27 cellular contexts compared by ENCODE assay signal in genomic region chr15:91126080-91126479, GRCh38. TPM values are rescaled to one million over a fixed set of nuclear protein-coding genes. Genes with fewer than 3 reads are reported as not detected.
A peak's percentile ranks its signal among the peaks of the same experiment; 100 is the strongest.
DNase-seq lines count a peak whose midpoint lies in the region; ATAC-seq, FAIRE-seq and TF ChIP-seq lines count a peak whose summit lies in the region.
"Had no signal": no experiment of that assay in that cellular context is flagged by ENCODE, and none has a peak within 500 bp of the region (broad histone marks: within the 10 kb centered on the region; RNA-seq: fewer than 3 reads in every experiment).

No MANE protein-coding gene starts in this region.

- H3K36me3 ChIP-seq in keratinocyte (ENCODE audit: control insufficient read depth in 2 of 2, extremely low read depth in 1 of 2, insufficient read depth in 2 of 2, low read length in 2 of 2) (no peaks in the 10 kb centered on the region), vagina (no peaks in the 10 kb centered on the region)
- H3K36me3 ChIP-seq: ovary, right atrium auricular region, tibial nerve had no signal

- DNase-seq in DMS53 treated with DMSO at 0.1 percent for 48 hours (lab: John Stamatoyannopoulos, UW; ENCODE audit: unreplicated experiment) (peak; percentile 46), SW480 (ENCODE audit: low spot score) (peak; percentile 13), keratinocyte (ENCODE audit: low read depth, low spot score) (no peak), A172 (ENCODE audit: low spot score) (no peak), vagina (ENCODE audit: extremely low spot score in 2 of 2) (no peak)
- no peak for DNase-seq in activated CD4-positive, CD25-positive, alpha-beta regulatory T cell treated with anti-CD3 and anti-CD28 coated beads, Interleukin-2, amount 50 U/mL, for 72 hours
- DNase-seq: activated CD4-positive, alpha-beta memory T cell treated with anti-CD3 and anti-CD28 coated beads for 36 hours; activated CD4-positive, CD25-positive, alpha-beta regulatory T cell; activated effector memory CD4-positive, alpha-beta T cell treated with Interleukin-2 at 50 U/mL for 16 hours; activated naive CD8-positive, alpha-beta T cell treated with anti-CD3 and anti-CD28 coated beads, Interleukin-2, amount 10 ng/mL, durations not matched to agents 7 days and 5 days; GDM1; HFFc6; left colon; naive thymus-derived CD8-positive, alpha-beta T cell; NCI-H1105; NCI-H2171; NCI-H524 treated with DMSO at 0.1 percent for 48 hours; ovary; stimulated activated CD4-positive, alpha-beta T cell treated with anti-CD3 and anti-CD28 coated beads, Interleukin-4, amount 100 ng/mL, for 24 hours; stimulated activated naive CD8-positive, alpha-beta T cell treated with anti-CD3 and anti-CD28 coated beads, Interleukin-15, Interleukin-2, amounts not matched to agents 100 U/mL and 50 U/mL, for 24 hours had no signal

- no peak overlapping the region for H3K4me2 ChIP-seq in keratinocyte (ENCODE audit: control insufficient read depth, extremely low read depth, insufficient read depth, low read depth, low read length)

- no peaks in the 10 kb centered on the region for H3K9me1 ChIP-seq in keratinocyte (ENCODE audit: control insufficient read depth, extremely low read depth, insufficient read depth, low read length)

- ATAC-seq in GM21786 (IDR thresholded peaks at IDR 0.05; ENCODE audit: unreplicated experiment): peak; percentile 46
- ATAC-seq: left colon; naive thymus-derived CD8-positive, alpha-beta T cell; Right ventricle myocardium inferior; stimulated activated naive CD8-positive, alpha-beta T cell treated with anti-CD3 and anti-CD28 coated beads, Interleukin-15, Interleukin-2, amounts not matched to agents 100 U/mL and 50 U/mL, for 24 hours had no signal

- no peaks in the 10 kb centered on the region for H3K79me2 ChIP-seq in keratinocyte (ENCODE audit: control insufficient read depth, insufficient read depth, low read length)

- H3K9me3 ChIP-seq in keratinocyte (ENCODE audit: control insufficient read depth, low read depth, low read length) (no peaks in the 10 kb centered on the region), vagina (no peaks in the 10 kb centered on the region)
- H3K9me3 ChIP-seq: ovary, right atrium auricular region, tibial nerve had no signal

- TF ChIP-seq CTCF in keratinocyte (optimal IDR thresholded peaks at IDR 0.05 in 1 of 3, IDR thresholded peaks at IDR 0.05 in 1 of 3, conservative IDR thresholded peaks at IDR 0.05 in 1 of 3; ENCODE audit: extremely low read depth in 1 of 3, insufficient read depth in 2 of 3, low read length in 3 of 3): no peak
- TF ChIP-seq CTCF in vagina (IDR thresholded peaks at IDR 0.05): no peak

- H3K4me1 ChIP-seq in keratinocyte (ENCODE audit: control insufficient read depth, extremely low read depth, insufficient read depth, low read length) (no peaks in the 10 kb centered on the region), vagina (no peaks in the 10 kb centered on the region)
- H3K4me1 ChIP-seq: right atrium auricular region had no signal

- peak; percentile 5 for FAIRE-seq in keratinocyte (lab: Jason Lieb, UNC)
- FAIRE-seq: colon, D721Med had no signal

- dilution Hi-C loops in keratinocyte (cut with MboI; ENCODE audit: extremely low pct_ligation_motif_present, low sequenced_read_pairs): no loop called here

- H4K20me1 ChIP-seq in keratinocyte (ENCODE audit: control insufficient read depth, extremely low read depth, insufficient read depth, low read length): no peaks in the 10 kb centered on the region

- no peak overlapping the region for H3K4me3 ChIP-seq in keratinocyte (ENCODE audit: control insufficient read depth in 2 of 3, extremely low read depth in 1 of 3, insufficient read depth in 2 of 3, low read depth in 1 of 3, low read length in 3 of 3)
- no peak overlapping the region for H3K4me3 ChIP-seq in vagina
- H3K4me3 ChIP-seq: ovary, right atrium auricular region, tibial nerve had no signal

- intact Hi-C loops in vagina (cut with DNase I): no loop called here

- no peak overlapping the region for H3K9ac ChIP-seq in keratinocyte (ENCODE audit: control insufficient read depth, extremely low read depth, insufficient read depth, low read length)

- no peak overlapping the region for H2AFZ ChIP-seq in keratinocyte (ENCODE audit: control insufficient read depth, low read length)

- no peak for TF ChIP-seq POLR2A in vagina (IDR thresholded peaks at IDR 0.05)

- no peak overlapping the region for H3K27ac ChIP-seq in keratinocyte (ENCODE audit: control insufficient read depth, insufficient read depth, low read length)
- no peak overlapping the region for H3K27ac ChIP-seq in vagina
- H3K27ac ChIP-seq: ovary, right atrium auricular region had no signal

- H3K27me3 ChIP-seq in keratinocyte (ENCODE audit: control insufficient read depth, extremely low read depth, insufficient read depth, low read length): no peaks in the 10 kb centered on the region
- H3K27me3 ChIP-seq in vagina: no peaks in the 10 kb centered on the region
- H3K27me3 ChIP-seq: ovary, right atrium auricular region, tibial nerve had no signal

RNA-seq across cellular contexts. Expression of gene SV2B, which starts 26.0 kb away (rescaled TPM):
- 0.01 to 0.04 TPM in 2 of 3 replicates, not detected in the other for polyA plus RNA-seq in keratinocyte
- not detected for polyA plus RNA-seq in keratinocyte (2011; ENCODE audit: low read depth)
- 0.01 and 0.03 TPM in 2 replicates for polyA plus RNA-seq in keratinocyte (2011; cell fraction: cytosol; rRNA removed)
- polyA plus RNA-seq in keratinocyte (2011; cell fraction: nucleus; rRNA removed): 0.04 and 0.14 TPM in 2 replicates
- 0.04 TPM in 1 of 2 replicates, not detected in the other for polyA plus RNA-seq in keratinocyte (2012; ENCODE audit: low replicate concordance)
- 0.20 TPM in 1 of 3 replicates, not detected in the others for polyA minus RNA-seq in keratinocyte
- polyA minus RNA-seq in keratinocyte (2011; cell fraction: cytosol; rRNA and poly(A)+ RNA removed): not detected
- polyA minus RNA-seq in keratinocyte (2011; cell fraction: nucleus; rRNA and poly(A)+ RNA removed): 0.62 TPM in 1 of 2 replicates, not detected in the other
- total RNA-seq in A172 (2014; rRNA removed; shearing (Covaris generic)): not detected in 2 replicates
- 3.2 TPM for total RNA-seq in vagina
- total RNA-seq: HFFc6 had no signal
- polyA plus RNA-seq: AG04450 had no signal

Comparison
In these comparisons a context has a peak if more than half of its experiments do, and no peak if none do; other contexts are left out.
1. DNase-seq: peak in DMS53 treated with DMSO at 0.1 percent for 48 hours (single experiment) and SW480 (single experiment); none in keratinocyte (single experiment), activated CD4-positive, CD25-positive, alpha-beta regulatory T cell treated with anti-CD3 and anti-CD28 coated beads, Interleukin-2, amount 50 U/mL, for 72 hours (single experiment), A172 (single experiment) and vagina (0 of 2).